In genomic region chr4:23779839-23780238, GRCh38 we compare ENCODE assay signal across 26 cellular contexts.
"Had no signal": no experiment of that assay in that cellular context is flagged by ENCODE, and none has a peak within 500 bp of the region (broad histone marks: within the 10 kb centered on the region; RNA-seq: fewer than 3 reads in every experiment).

No MANE protein-coding gene starts in this region.

- H3K36me3 Mint-ChIP-seq: naive B cell; stimulated activated effector memory CD8-positive, alpha-beta T cell treated with anti-CD3 and anti-CD28 coated beads, Interleukin-12 subunit alpha, Interleukin-12 subunit beta, amount 100 ng/mL, for 72 hours had no signal

- H3K4me3 ChIP-seq: dorsolateral prefrontal cortex, gastrocnemius medialis, lung, pancreas, prostate gland, right lobe of liver, suprapubic skin, thyroid gland, upper lobe of left lung, uterus had no signal

- FAIRE-seq: pancreas had no signal

- ATAC-seq: esophagus mucosa; left colon; left ventricle myocardium superior; pancreas; right lobe of liver; stimulated activated effector memory CD8-positive, alpha-beta T cell treated with anti-CD3 and anti-CD28 coated beads, Interleukin-12 subunit alpha, Interleukin-12 subunit beta, amount 100 ng/mL, for 72 hours; stimulated activated naive CD8-positive, alpha-beta T cell treated with anti-CD3 and anti-CD28 coated beads, Interleukin-15, Interleukin-2, amounts not matched to agents 100 U/mL and 50 U/mL, for 24 hours had no signal

- H3K27ac ChIP-seq: dorsolateral prefrontal cortex, gastrocnemius medialis, pancreas, prostate gland, right lobe of liver, suprapubic skin, thyroid gland, upper lobe of left lung, uterus had no signal

- DNase-seq: cortex of kidney; dorsolateral prefrontal cortex; effector CD8-positive, alpha-beta T cell; gastrocnemius medialis; glutamatergic neuron; islet precursor cell; left colon; left ventricle myocardium superior; mesenchymal stem cell; naive B cell; occipital lobe; pancreas; retina; right lobe of liver; stimulated activated CD4-positive, alpha-beta T cell treated with anti-CD3 and anti-CD28 coated beads, Interleukin-4, amount 100 ng/mL, for 1 hour; stimulated activated CD8-positive, alpha-beta memory T cell treated with anti-CD3 and anti-CD28 coated beads, Interleukin-4, amount 100 ng/mL, for 48 hours; stimulated activated naive CD8-positive, alpha-beta T cell treated with anti-CD3 and anti-CD28 coated beads, Interleukin-15, Interleukin-2, amounts not matched to agents 100 U/mL and 50 U/mL, for 24 hours; thyroid gland; upper lobe of left lung; uterus had no signal

- H3K36me3 ChIP-seq: gastrocnemius medialis, pancreas, prostate gland, right lobe of liver, suprapubic skin, thyroid gland, upper lobe of left lung, uterus had no signal

- H3K27ac Mint-ChIP-seq: naive B cell; stimulated activated effector memory CD8-positive, alpha-beta T cell treated with anti-CD3 and anti-CD28 coated beads, Interleukin-12 subunit alpha, Interleukin-12 subunit beta, amount 100 ng/mL, for 72 hours had no signal

- H3K9me3 ChIP-seq: gastrocnemius medialis, pancreas, prostate gland, right lobe of liver, suprapubic skin, thyroid gland, upper lobe of left lung, uterus had no signal

- H3K4me3 Mint-ChIP-seq: naive B cell; nephron; stimulated activated effector memory CD8-positive, alpha-beta T cell treated with anti-CD3 and anti-CD28 coated beads, Interleukin-12 subunit alpha, Interleukin-12 subunit beta, amount 100 ng/mL, for 72 hours had no signal

- H3K27me3 ChIP-seq: dorsolateral prefrontal cortex, gastrocnemius medialis, pancreas, right lobe of liver, suprapubic skin, thyroid gland, upper lobe of left lung, uterus had no signal

- H3K27me3 Mint-ChIP-seq: naive B cell had no signal

- H3K4me1 Mint-ChIP-seq: naive B cell; nephron; stimulated activated effector memory CD8-positive, alpha-beta T cell treated with anti-CD3 and anti-CD28 coated beads, Interleukin-12 subunit alpha, Interleukin-12 subunit beta, amount 100 ng/mL, for 72 hours had no signal

- H3K4me1 ChIP-seq: pancreas, prostate gland, right lobe of liver, suprapubic skin, upper lobe of left lung, uterus had no signal
